Comparison of ENCODE assay signal across 32 cellular contexts in the genomic region with DNA sequence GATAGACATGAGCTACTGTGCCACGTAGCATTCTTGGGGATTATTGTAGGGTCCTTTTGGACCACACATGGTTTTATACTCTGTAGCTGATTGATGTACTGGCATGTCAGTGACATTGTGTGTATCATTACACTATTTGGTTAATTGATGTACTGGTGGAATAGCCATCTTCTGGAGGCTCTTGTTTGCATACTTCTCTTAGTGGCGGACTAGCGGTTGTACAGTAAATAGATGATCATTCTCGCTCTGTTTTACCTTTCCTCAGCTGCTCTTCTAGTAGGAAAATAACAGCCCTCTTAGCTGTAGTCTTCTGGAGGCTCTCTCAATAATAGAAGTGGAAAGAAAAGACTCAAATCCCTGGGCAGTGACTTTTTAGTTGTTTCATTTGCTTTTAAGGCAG. TPM values are rescaled to one million over a fixed set of nuclear protein-coding genes. Genes with fewer than 3 reads are reported as not detected.
DNase-seq lines count a peak whose midpoint lies in the region; ATAC-seq, FAIRE-seq and TF ChIP-seq lines count a peak whose summit lies in the region.
"Had no signal": no experiment of that assay in that cellular context is flagged by ENCODE, and none has a peak within 500 bp of the region (broad histone marks: within the 10 kb centered on the region; RNA-seq: fewer than 3 reads in every experiment).

No MANE protein-coding gene starts in this region.

- 68% methylated on average over 4 of the region's 4 CpGs for WGBS in HepG2 (ENCODE audit: low lambda C conversion rate)
- 51% methylated on average over 4 of the region's 4 CpGs for WGBS in right lobe of liver (ENCODE audit: insufficient coverage, low coverage, low lambda C conversion rate, missing lambda C conversion rate)

- no peaks in the 10 kb centered on the region for H3K9me3 Mint-ChIP-seq in chondrocyte (ENCODE audit: low read depth)
- no peaks in the 10 kb centered on the region for H3K9me3 Mint-ChIP-seq in osteocyte (ENCODE audit: unreplicated experiment)
- H3K9me3 Mint-ChIP-seq in activated CD8-positive, alpha-beta memory T cell treated with anti-CD3 and anti-CD28 coated beads, Interleukin-2, amount 10 ng/mL, durations not matched to agents 7 days and 5 days (ENCODE audit: low read depth): no peaks in the 10 kb centered on the region
- H3K9me3 Mint-ChIP-seq in neural progenitor cell: peaks cover 4% of the 10 kb centered on the region
- H3K9me3 Mint-ChIP-seq: activated CD8-positive, alpha-beta T cell treated with anti-CD3 and anti-CD28 coated beads for 36 hours; activated naive CD4-positive, alpha-beta T cell treated with anti-CD3 and anti-CD28 coated beads, Interleukin-2, amount 50 U/mL, for 24 hours; CD4-positive, alpha-beta memory T cell; naive B cell; stimulated activated memory B cell treated with anti-CD40 and anti-IgM and Interleukin-4, amounts not matched to agents 10 μg/mL and 1 μg/mL and 100 μg/mL, for 72 hours had no signal

- H3K4me3 ChIP-seq in HepG2 (replicated peaks in 1 of 3; ENCODE audit: insufficient read depth in 1 of 3, low read depth in 2 of 3, low read length in 3 of 3): no peak overlapping the region
- no peak overlapping the region for H3K4me3 ChIP-seq in right lobe of liver
- H3K4me3 ChIP-seq in neural progenitor cell: no peak overlapping the region
- H3K4me3 ChIP-seq: esophagus muscularis mucosa, GM23248, K562, uterus had no signal

- H3K27ac Mint-ChIP-seq in chondrocyte (ENCODE audit: unreplicated experiment): peak overlapping the region; percentile 62
- peak overlapping the region; percentile 50 for H3K27ac Mint-ChIP-seq in osteocyte (ENCODE audit: unreplicated experiment)
- H3K27ac Mint-ChIP-seq in activated CD8-positive, alpha-beta memory T cell treated with anti-CD3 and anti-CD28 coated beads, Interleukin-2, amount 10 ng/mL, durations not matched to agents 7 days and 5 days: no peak overlapping the region
- no peak overlapping the region for H3K27ac Mint-ChIP-seq in neural progenitor cell
- H3K27ac Mint-ChIP-seq: activated CD4-positive, alpha-beta T cell treated with anti-CD3 and anti-CD28 coated beads for 36 hours; activated CD8-positive, alpha-beta T cell treated with anti-CD3 and anti-CD28 coated beads for 36 hours; activated naive CD4-positive, alpha-beta T cell treated with anti-CD3 and anti-CD28 coated beads, Interleukin-2, amount 50 U/mL, for 24 hours; B cell; naive B cell; stimulated activated memory B cell treated with anti-CD40 and anti-IgM and Interleukin-4, amounts not matched to agents 10 μg/mL and 1 μg/mL and 100 μg/mL, for 72 hours had no signal

- TF ChIP-seq CTCF in HepG2 (CRISPR knock-in tag; IDR thresholded peaks at IDR 0.05) (no peak), right lobe of liver (IDR thresholded peaks at IDR 0.05) (no peak), chondrocyte (IDR thresholded peaks at IDR 0.05) (no peak), osteocyte (IDR thresholded peaks at IDR 0.05) (no peak), neural progenitor cell (IDR thresholded peaks at IDR 0.05) (no peak)

- H3K36me3 Mint-ChIP-seq in chondrocyte (ENCODE audit: low read depth) (no peaks in the 10 kb centered on the region), osteocyte (ENCODE audit: unreplicated experiment) (no peaks in the 10 kb centered on the region), neural progenitor cell (peaks cover 18% of the 10 kb centered on the region)
- H3K36me3 Mint-ChIP-seq in activated CD8-positive, alpha-beta memory T cell treated with anti-CD3 and anti-CD28 coated beads, Interleukin-2, amount 10 ng/mL, durations not matched to agents 7 days and 5 days: no peaks in the 10 kb centered on the region
- H3K36me3 Mint-ChIP-seq: CD4-positive, alpha-beta memory T cell; naive B cell; stimulated activated memory B cell treated with anti-CD40 and anti-IgM and Interleukin-4, amounts not matched to agents 10 μg/mL and 1 μg/mL and 100 μg/mL, for 72 hours had no signal

- H3K4me1 Mint-ChIP-seq in chondrocyte (ENCODE audit: low read depth): peaks cover 83% of the 10 kb centered on the region
- peaks cover 83% of the 10 kb centered on the region for H3K4me1 Mint-ChIP-seq in osteocyte (ENCODE audit: unreplicated experiment)
- H3K4me1 Mint-ChIP-seq in activated CD8-positive, alpha-beta memory T cell treated with anti-CD3 and anti-CD28 coated beads, Interleukin-2, amount 10 ng/mL, durations not matched to agents 7 days and 5 days: peaks cover 21% of the 10 kb centered on the region
- H3K4me1 Mint-ChIP-seq in neural progenitor cell: peaks cover 43% of the 10 kb centered on the region

- no peaks in the 10 kb centered on the region for H3K36me3 ChIP-seq in HepG2 (replicated peaks in 1 of 2; ENCODE audit: control insufficient read depth in 1 of 2, insufficient read depth in 2 of 2, low read length in 2 of 2)
- H3K36me3 ChIP-seq in right lobe of liver: no peaks in the 10 kb centered on the region
- no peaks in the 10 kb centered on the region for H3K36me3 ChIP-seq in neural progenitor cell
- H3K36me3 ChIP-seq: esophagus muscularis mucosa, uterus had no signal

- in situ Hi-C loops in HepG2 (cut with HindIII; ENCODE audit: extremely low pct_ligation_motif_present, low pct_unique_long_range_greater_than_20kb): no loop called here

- H3K4me2 ChIP-seq in HepG2 (ENCODE audit: low read depth, low read length): no peak overlapping the region
- H3K4me2 ChIP-seq in neural progenitor cell: no peak overlapping the region

- ATAC-seq in HepG2 (no peak; the same call in 2 of the 3 replicates), right lobe of liver (no peak)
- ATAC-seq in activated CD8-positive, alpha-beta memory T cell treated with anti-CD3 and anti-CD28 coated beads, Interleukin-2, amount 10 ng/mL, durations not matched to agents 7 days and 5 days: no peak
- ATAC-seq: activated CD4-positive, alpha-beta T cell treated with anti-CD3 and anti-CD28 coated beads for 36 hours; activated CD8-positive, alpha-beta T cell treated with anti-CD3 and anti-CD28 coated beads for 36 hours; foreskin keratinocyte; K562; stimulated activated memory B cell treated with anti-CD40 and anti-IgM and Interleukin-4, amounts not matched to agents 10 μg/mL and 1 μg/mL and 100 μg/mL, for 72 hours had no signal

- H3K9me3 ChIP-seq in HepG2 (ENCODE audit: low read length) (no peaks in the 10 kb centered on the region), right lobe of liver (no peaks in the 10 kb centered on the region), neural progenitor cell (ENCODE audit: low read depth) (no peaks in the 10 kb centered on the region)
- H3K9me3 ChIP-seq: esophagus muscularis mucosa, uterus had no signal

- H3K9ac ChIP-seq in HepG2 (ENCODE audit: insufficient read depth, low read depth, low read length) (no peak overlapping the region), neural progenitor cell (no peak overlapping the region)
- H3K9ac ChIP-seq: GM23248 had no signal

- H3K4me3 Mint-ChIP-seq in chondrocyte (ENCODE audit: unreplicated experiment) (no peak overlapping the region), osteocyte (ENCODE audit: unreplicated experiment) (no peak overlapping the region), neural progenitor cell (no peak overlapping the region)
- H3K4me3 Mint-ChIP-seq in activated CD8-positive, alpha-beta memory T cell treated with anti-CD3 and anti-CD28 coated beads, Interleukin-2, amount 10 ng/mL, durations not matched to agents 7 days and 5 days: no peak overlapping the region
- H3K4me3 Mint-ChIP-seq: activated CD4-positive, alpha-beta T cell treated with anti-CD3 and anti-CD28 coated beads for 36 hours; activated CD8-positive, alpha-beta T cell treated with anti-CD3 and anti-CD28 coated beads for 36 hours; activated naive CD4-positive, alpha-beta T cell treated with anti-CD3 and anti-CD28 coated beads, Interleukin-2, amount 50 U/mL, for 24 hours; B cell; CD4-positive, alpha-beta memory T cell; naive B cell; stimulated activated memory B cell treated with anti-CD40 and anti-IgM and Interleukin-4, amounts not matched to agents 10 μg/mL and 1 μg/mL and 100 μg/mL, for 72 hours had no signal

- H2AFZ ChIP-seq in HepG2 (ENCODE audit: low read length) (no peak overlapping the region), neural progenitor cell (replicated peaks) (no peak overlapping the region)
- H2AFZ ChIP-seq: GM23248 had no signal

- H3F3A ChIP-seq in neural progenitor cell (ENCODE audit: low read depth): no peaks in the 10 kb centered on the region

- H3K27me3 Mint-ChIP-seq in chondrocyte (ENCODE audit: low read depth) (no peaks in the 10 kb centered on the region), osteocyte (ENCODE audit: unreplicated experiment) (no peaks in the 10 kb centered on the region), neural progenitor cell (ENCODE audit: insufficient read depth, low read depth) (no peaks in the 10 kb centered on the region)
- H3K27me3 Mint-ChIP-seq in activated CD8-positive, alpha-beta memory T cell treated with anti-CD3 and anti-CD28 coated beads, Interleukin-2, amount 10 ng/mL, durations not matched to agents 7 days and 5 days: peaks cover 2% of the 10 kb centered on the region
- H3K27me3 Mint-ChIP-seq: activated CD4-positive, alpha-beta T cell treated with anti-CD3 and anti-CD28 coated beads for 36 hours; activated CD8-positive, alpha-beta T cell treated with anti-CD3 and anti-CD28 coated beads for 36 hours; activated naive CD4-positive, alpha-beta T cell treated with anti-CD3 and anti-CD28 coated beads, Interleukin-2, amount 50 U/mL, for 24 hours; B cell; naive B cell; stimulated activated memory B cell treated with anti-CD40 and anti-IgM and Interleukin-4, amounts not matched to agents 10 μg/mL and 1 μg/mL and 100 μg/mL, for 72 hours had no signal

- peak; percentile 43 for DNase-seq in HepG2 (ENCODE audit: low spot score)
- no peak for DNase-seq in right lobe of liver
- no peak for DNase-seq in chondrocyte (ENCODE audit: low spot score)
- DNase-seq in osteocyte (ENCODE audit: extremely low spot score, unreplicated experiment): no peak
- no peak for DNase-seq in activated CD8-positive, alpha-beta memory T cell treated with anti-CD3 and anti-CD28 coated beads, Interleukin-2, amount 10 ng/mL, durations not matched to agents 7 days and 5 days
- DNase-seq in neural progenitor cell (ENCODE audit: low spot score): no peak
- DNase-seq in activated T-cell treated with anti-CD3 and anti-CD28 coated beads, Interleukin-2, amount 50 U/mL, for 48 hours: no peak
- DNase-seq: ACHN; activated CD4-positive, alpha-beta T cell treated with anti-CD3 and anti-CD28 coated beads for 36 hours; activated CD8-positive, alpha-beta T cell treated with anti-CD3 and anti-CD28 coated beads for 36 hours; anterior cingulate cortex; caudate nucleus; CD4-positive, alpha-beta memory T cell; foreskin keratinocyte; GM23248; head of caudate nucleus; left ventricle myocardium superior; midbrain; naive B cell; NCI-H1092 treated with DMSO at 0.1 percent for 48 hours; NCI-H1694 treated with DMSO at 0.1 percent for 48 hours; occipital lobe; SIG-M5; substantia nigra; T-helper 9 cell; uterus had no signal

- H3K27ac ChIP-seq in HepG2 (ENCODE audit: extremely low read length, insufficient read depth, low read length) (peak overlapping the region; percentile 92), right lobe of liver (no peak overlapping the region), neural progenitor cell (no peak overlapping the region)
- H3K27ac ChIP-seq: esophagus muscularis mucosa, foreskin keratinocyte, GM23248 had no signal

- intact Hi-C loops in HepG2 (cut with micrococcal nuclease; ENCODE audit: unreplicated experiment) (loop anchor here (1.0 kb wide), 1 partner anchor 51 kb away; no protein-coding TSS in a partner anchor), right lobe of liver (cut with DNase I) (no loop called here)

- H4K20me1 ChIP-seq in HepG2 (ENCODE audit: insufficient read depth, low read length): no peaks in the 10 kb centered on the region
- H4K20me1 ChIP-seq in neural progenitor cell (ENCODE audit: low read depth): peaks cover 92% of the 10 kb centered on the region

- TF ChIP-seq EP300 in HepG2 (IDR thresholded peaks at IDR 0.05; ENCODE audit: low read depth in 2 of 2, low read length in 2 of 2) (no peak; a peak in 1 of 4 replicates), HepG2 (CRISPR knock-in tag; IDR thresholded peaks at IDR 0.05; ENCODE audit: borderline replicate concordance) (no peak)

- H3K4me1 ChIP-seq in HepG2 (ENCODE audit: insufficient read depth, low read length): peaks cover 97% of the 10 kb centered on the region
- peaks cover 0 to 9% (median 0%) of the 10 kb centered on the region in 4 donors for H3K4me1 ChIP-seq in right lobe of liver
- H3K4me1 ChIP-seq in neural progenitor cell: peaks cover 36% of the 10 kb centered on the region

- no peak for FAIRE-seq in HepG2 (lab: Jason Lieb, UNC)
- FAIRE-seq: K562, keratinocyte had no signal

- H3K79me2 ChIP-seq in HepG2 (ENCODE audit: insufficient read depth, low read length) (peaks cover 83% of the 10 kb centered on the region), neural progenitor cell (ENCODE audit: low read depth) (peaks cover 100% of the 10 kb centered on the region)

- no TSS peak for BruUV-seq in HepG2 (replicated peaks; lab: Mats Ljungman, UMichigan)

- TF ChIP-seq RAD21 in HepG2 (CRISPR knock-in tag; IDR thresholded peaks at IDR 0.05): no peak

- TF ChIP-seq POLR2A in HepG2 (IDR thresholded peaks at IDR 0.05; ENCODE audit: insufficient read depth in 1 of 2, low read depth in 2 of 2, low read length in 2 of 2): no peak
- no peak for TF ChIP-seq POLR2A in right lobe of liver (IDR thresholded peaks at IDR 0.05)

- CTCF ChIA-PET in HepG2 (lab: Yijun Ruan, JAX; ENCODE audit: low intra/inter-chr PET ratio, low total read pairs): no interaction called here
- CTCF ChIA-PET in activated CD8-positive, alpha-beta memory T cell treated with anti-CD3 and anti-CD28 coated beads, Interleukin-2, amount 10 ng/mL, durations not matched to agents 7 days and 5 days (lab: Charles Lee): no interaction called here

- H3K27me3 ChIP-seq in HepG2 (ENCODE audit: control insufficient read depth in 1 of 2, insufficient read depth in 2 of 2, low read length in 2 of 2) (no peaks in the 10 kb centered on the region), right lobe of liver (no peaks in the 10 kb centered on the region), neural progenitor cell (no peaks in the 10 kb centered on the region)
- H3K27me3 ChIP-seq: esophagus muscularis mucosa, foreskin keratinocyte, uterus had no signal

- POLR2A ChIA-PET in HepG2 (lab: Yijun Ruan, JAX): interaction anchor here (0.7 to 0.9 kb wide), 2 partner anchors 9 to 10 kb away, joined by 3 read pairs; no protein-coding TSS in a partner anchor

RNA-seq across cellular contexts. Expression of a gene that starts 24.8 kb away (rescaled TPM):
- total RNA-seq in HepG2 (2016; rRNA removed; fragmentation: Illumina TruSeq; extraction: Trizol): 12.0 and 15.9 TPM in 2 replicates
- 22.3 and 26.4 TPM in 2 replicates for total RNA-seq in HepG2 (2016; cell fraction: cytosol; rRNA removed; fragmentation: Illumina TruSeq; extraction: Trizol; ENCODE audit: low read depth)
- 12.4 and 15.9 TPM in 2 replicates for total RNA-seq in HepG2 (2016; cell fraction: insoluble cytoplasmic fraction; rRNA removed; fragmentation: Illumina TruSeq; extraction: Trizol)
- 9.1 and 9.4 TPM in 2 replicates for total RNA-seq in HepG2 (2016; cell fraction: membrane; rRNA removed; fragmentation: Illumina TruSeq; extraction: Trizol)
- total RNA-seq in HepG2 (2016; cell fraction: nucleus; rRNA removed; fragmentation: Illumina TruSeq; extraction: Trizol): 30.4 and 44.0 TPM in 2 replicates
- 18.4 and 22.8 TPM in 2 replicates for polyA plus RNA-seq in HepG2 (2011; rRNA removed)
- 18.9 and 21.0 TPM in 2 replicates for polyA plus RNA-seq in HepG2 (2011; cell fraction: cytosol; rRNA removed)
- 132 and 162 TPM in 2 replicates for polyA plus RNA-seq in HepG2 (2011; cell fraction: nucleus; rRNA removed)
- polyA plus RNA-seq in HepG2 (2012): 24.6 and 26.4 TPM in 2 replicates
- 0.51 and 0.54 TPM in 2 replicates for polyA plus RNA-seq in HepG2 (2016; cell fraction: cytosol; fragmentation: Illumina TruSeq; extraction: Trizol; ENCODE audit: low read depth)
- 5.1 and 6.9 TPM in 2 replicates for polyA plus RNA-seq in HepG2 (2016; cell fraction: insoluble cytoplasmic fraction; fragmentation: Illumina TruSeq; extraction: Trizol; ENCODE audit: low read depth)
- polyA plus RNA-seq in HepG2 (2016; cell fraction: membrane; fragmentation: Illumina TruSeq; extraction: Trizol; ENCODE audit: low read depth): 1.3 and 1.5 TPM in 2 replicates
- 18.9 and 21.8 TPM in 2 replicates for polyA plus RNA-seq in HepG2 (2016; cell fraction: nucleus; fragmentation: Illumina TruSeq; extraction: Trizol; ENCODE audit: insufficient read depth, low read depth)
- 153 and 191 TPM in 2 replicates for polyA minus RNA-seq in HepG2 (2011; rRNA and poly(A)+ RNA removed; ENCODE audit: low replicate concordance)
- 117 and 121 TPM in 2 replicates for polyA minus RNA-seq in HepG2 (2011; cell fraction: cytosol; rRNA and poly(A)+ RNA removed)
- polyA minus RNA-seq in HepG2 (2011; cell fraction: nucleus; rRNA and poly(A)+ RNA removed): 127 TPM in 2 replicates
- total RNA-seq in right lobe of liver: 1 to 10 TPM; 2.5 to 5.3 (median 3.8) TPM
- total RNA-seq in chondrocyte: 110 to 119 TPM (median 119 TPM) in 3 replicates
- 154 and 174 TPM in 2 replicates for total RNA-seq in osteocyte
- total RNA-seq in activated CD8-positive, alpha-beta memory T cell treated with anti-CD3 and anti-CD28 coated beads, Interleukin-2, amount 10 ng/mL, durations not matched to agents 7 days and 5 days: 1 to 10 TPM; 6.2 to 7.0 TPM
- 23.5 and 40.4 TPM in 2 replicates for total RNA-seq in neural progenitor cell (ENCODE audit: low replicate concordance)

Comparison
In these comparisons a context has a peak if more than half of its experiments do, and no peak if none do; other contexts are left out.
1. H3K27ac Mint-ChIP-seq: peak in chondrocyte (single experiment) and osteocyte (single experiment); none in activated CD8-positive, alpha-beta memory T cell treated with anti-CD3 and anti-CD28 coated beads, Interleukin-2, amount 10 ng/mL, durations not matched to agents 7 days and 5 days (single experiment) and neural progenitor cell (single experiment).